1 cellular context compared by ENCODE assay signal in genomic region chr4:143348233-143349077, GRCh38.
TF ChIP-seq lines count a peak whose summit lies in the region.

No MANE protein-coding gene starts in this region.

TF ChIP-seq in K562, 482 proteins besides CTCF, POLR2A, EP300 and RAD21 (continued from another document and continues in another):
- TF ChIP-seq HOMEZ (CRISPR knock-in tag; IDR thresholded peaks at IDR 0.05) (no peak), HDAC2 (IDR thresholded peaks at IDR 0.05) (peak; percentile 12; the same call in 1 of the 2 replicates), HDAC1 (IDR thresholded peaks at IDR 0.05) (peak in 1 of 2 experiments; percentile 71; a peak in 2 of 4 replicates), ZNF592 (IDR thresholded peaks at IDR 0.05) (peak; percentile 67), CREM (IDR thresholded peaks at IDR 0.05; ENCODE audit: low read depth) (0 out of 2 replicates have a peak, but pooled peaks have one; percentile 34), NFIC (IDR thresholded peaks at IDR 0.05) (peak; percentile 61), BRD9 (IDR thresholded peaks at IDR 0.05; ENCODE audit: low read depth, partially characterized antibody) (peak; percentile 57), BACH1 (tag; IDR thresholded peaks at IDR 0.05) (no peak), TEAD1 (CRISPR knock-in tag; IDR thresholded peaks at IDR 0.05) (peak; percentile 28 to 74; a peak in 1 of 4 replicates), SOX6 (IDR thresholded peaks at IDR 0.05) (peak; percentile 58), SMARCC2 (IDR thresholded peaks at IDR 0.05; ENCODE audit: low read depth) (0 out of 2 replicates have a peak, but pooled peaks have one; percentile 37), MXI1 (IDR thresholded peaks at IDR 0.05; ENCODE audit: low read depth, low read length) (no peak), PBX2 (CRISPR knock-in tag; IDR thresholded peaks at IDR 0.05; ENCODE audit: low read depth) (no peak), PBX2 (tag; conservative IDR thresholded peaks at IDR 0.05; ENCODE audit: low read depth) (0 out of 2 replicates have a peak, but pooled peaks have one; percentile 81), MTA1 (IDR thresholded peaks at IDR 0.05; ENCODE audit: borderline replicate concordance) (peak; percentile 57; the same call in 1 of the 2 replicates), TCF7 (IDR thresholded peaks at IDR 0.05; ENCODE audit: borderline replicate concordance) (peak; percentile 51; the same call in 1 of the 2 replicates), NCOR1 (IDR thresholded peaks at IDR 0.05) (peak; percentile 64), MNT (conservative IDR thresholded peaks at IDR 0.05) (no peak), ETS1 (conservative IDR thresholded peaks at IDR 0.05; ENCODE audit: control insufficient read depth, low read depth, low read length) (0 out of 2 replicates have a peak, but pooled peaks have one; percentile 49), RNF2 (IDR thresholded peaks at IDR 0.05) (peak; percentile 69; the same call in 1 of the 2 replicates), NR2F6 (CRISPR knock-in tag; IDR thresholded peaks at IDR 0.05) (no peak), HLTF (IDR thresholded peaks at IDR 0.05) (peak; percentile 62; the same call in 1 of the 2 replicates), ZFX (CRISPR knock-in tag; IDR thresholded peaks at IDR 0.05) (no peak), GTF2B (IDR thresholded peaks at IDR 0.05; ENCODE audit: extremely low read depth, insufficient read length) (no peak), GATAD2A (IDR thresholded peaks at IDR 0.05) (0 out of 2 replicates have a peak, but pooled peaks have one; percentile 38), MAFG (tag; conservative IDR thresholded peaks at IDR 0.05) (no peak; the same call in 1 of the 2 replicates), CEBPB (tag; IDR thresholded peaks at IDR 0.05) (peak; percentile 76; the same call in 1 of the 2 replicates), MTA2 (IDR thresholded peaks at IDR 0.05; ENCODE audit: low read depth) (peak; percentile 42; the same call in 1 of the 2 replicates), ZNF347 (CRISPR knock-in tag; IDR thresholded peaks at IDR 0.05; ENCODE audit: low read depth) (no peak), CTBP1 (IDR thresholded peaks at IDR 0.05; ENCODE audit: borderline replicate concordance) (peak; percentile 43; the same call in 1 of the 2 replicates), STAT5B (CRISPR knock-in tag; IDR thresholded peaks at IDR 0.05) (no peak), SMAD4 (CRISPR knock-in tag; conservative IDR thresholded peaks at IDR 0.05) (peak; percentile 57), GATA2 (CRISPR knock-in tag; IDR thresholded peaks at IDR 0.05) (0 out of 2 replicates have a peak, but pooled peaks have one; percentile 23), ZC3H4 (CRISPR knock-in tag; IDR thresholded peaks at IDR 0.05; ENCODE audit: borderline replicate concordance) (no peak), KDM1A (IDR thresholded peaks at IDR 0.05) (peak; percentile 85 to 88), GABPA (tag; conservative IDR thresholded peaks at IDR 0.05; ENCODE audit: low read depth) (no peak), TAL1 (IDR thresholded peaks at IDR 0.05) (peak; percentile 77), ARNT (IDR thresholded peaks at IDR 0.05) (0 out of 4 replicates have a peak, but pooled peaks of 1 of the 2 experiments have one; percentile 40), MYNN (IDR thresholded peaks at IDR 0.05) (peak; percentile 70; the same call in 1 of the 2 replicates), MYNN (CRISPR knock-in tag; IDR thresholded peaks at IDR 0.05) (no peak), ZFP36 (IDR thresholded peaks at IDR 0.05; ENCODE audit: low read depth, low read length, partially characterized antibody) (peak; percentile 74), SPI1 (IDR thresholded peaks at IDR 0.05; ENCODE audit: borderline replicate concordance, low read depth, low read length) (no peak), PHB (CRISPR knock-in tag; IDR thresholded peaks at IDR 0.05) (no peak), ARID3A (IDR thresholded peaks at IDR 0.05; ENCODE audit: borderline replicate concordance, low read depth, low read length) (0 out of 2 replicates have a peak, but pooled peaks have one; percentile 41), CBX1 (IDR thresholded peaks at IDR 0.05; ENCODE audit: low read depth) (peak; percentile 43; the same call in 1 of the 2 replicates), TAF15 (IDR thresholded peaks at IDR 0.05; ENCODE audit: low read depth, low read length) (no peak), DMBX1 (CRISPR knock-in tag; IDR thresholded peaks at IDR 0.05; ENCODE audit: borderline replicate concordance) (peak; percentile 28; the same call in 1 of the 2 replicates), TRIM24 (IDR thresholded peaks at IDR 0.05) (peak; percentile 50 to 55; a peak in 3 of 4 replicates)
- TF ChIP-seq, protein P1, sequence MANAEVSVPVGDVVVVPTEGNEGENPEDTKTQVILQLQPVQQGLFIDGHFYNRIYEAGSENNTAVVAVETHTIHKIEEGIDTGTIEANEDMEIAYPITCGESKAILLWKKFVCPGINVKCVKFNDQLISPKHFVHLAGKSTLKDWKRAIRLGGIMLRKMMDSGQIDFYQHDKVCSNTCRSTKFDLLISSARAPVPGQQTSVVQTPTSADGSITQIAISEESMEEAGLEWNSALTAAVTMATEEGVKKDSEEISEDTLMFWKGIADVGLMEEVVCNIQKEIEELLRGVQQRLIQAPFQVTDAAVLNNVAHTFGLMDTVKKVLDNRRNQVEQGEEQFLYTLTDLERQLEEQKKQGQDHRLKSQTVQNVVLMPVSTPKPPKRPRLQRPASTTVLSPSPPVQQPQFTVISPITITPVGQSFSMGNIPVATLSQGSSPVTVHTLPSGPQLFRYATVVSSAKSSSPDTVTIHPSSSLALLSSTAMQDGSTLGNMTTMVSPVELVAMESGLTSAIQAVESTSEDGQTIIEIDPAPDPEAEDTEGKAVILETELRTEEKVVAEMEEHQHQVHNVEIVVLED (CRISPR knock-in tag; IDR thresholded peaks at IDR 0.05): peak; percentile 14; the same call in 1 of the 2 replicates
- TF ChIP-seq, protein P2, sequence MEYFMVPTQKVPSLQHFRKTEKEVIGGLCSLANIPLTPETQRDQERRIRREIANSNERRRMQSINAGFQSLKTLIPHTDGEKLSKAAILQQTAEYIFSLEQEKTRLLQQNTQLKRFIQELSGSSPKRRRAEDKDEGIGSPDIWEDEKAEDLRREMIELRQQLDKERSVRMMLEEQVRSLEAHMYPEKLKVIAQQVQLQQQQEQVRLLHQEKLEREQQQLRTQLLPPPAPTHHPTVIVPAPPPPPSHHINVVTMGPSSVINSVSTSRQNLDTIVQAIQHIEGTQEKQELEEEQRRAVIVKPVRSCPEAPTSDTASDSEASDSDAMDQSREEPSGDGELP (CRISPR knock-in tag; IDR thresholded peaks at IDR 0.05; ENCODE audit: borderline replicate concordance): peak; percentile 5; the same call in 1 of the 2 replicates
